In genomic region chr20:25553819-25554296, GRCh38 we compare ENCODE assay signal across 1 cellular context.
A peak's percentile ranks its signal among the peaks of the same experiment; 100 is the strongest.
TF ChIP-seq lines count a peak whose summit lies in the region.

No MANE protein-coding gene starts in this region.

TF ChIP-seq in HepG2, 621 proteins besides CTCF, POLR2A, EP300 and RAD21 (continued from another document and continues in another):
- peak; percentile 46; the same call in 1 of the 2 replicates for TF ChIP-seq ARID5B (CRISPR knock-in tag; IDR thresholded peaks at IDR 0.05)
- no peak for TF ChIP-seq FOXA1 (IDR thresholded peaks at IDR 0.05)
- TF ChIP-seq FOXA1 (CRISPR knock-in tag; IDR thresholded peaks at IDR 0.05), result peak; percentile 51; the same call in 1 of the 2 replicates
- no peak for TF ChIP-seq FOXP1 (IDR thresholded peaks at IDR 0.05)
- TF ChIP-seq FOXP1 (CRISPR knock-in tag; IDR thresholded peaks at IDR 0.05), result 0 out of 2 replicates have a peak, but pooled peaks have one; percentile 42
- TF ChIP-seq ZNF770 (CRISPR knock-in tag; IDR thresholded peaks at IDR 0.05), result 0 out of 2 replicates have a peak, but pooled peaks have one; percentile 24
- TF ChIP-seq PATZ1 (CRISPR knock-in tag; IDR thresholded peaks at IDR 0.05), result no peak
- TF ChIP-seq ZNF34 (CRISPR knock-in tag; IDR thresholded peaks at IDR 0.05; ENCODE audit: borderline replicate concordance), result no peak
- TF ChIP-seq SOX6 (IDR thresholded peaks at IDR 0.05), result no peak
- TF ChIP-seq SOX6 (CRISPR knock-in tag; IDR thresholded peaks at IDR 0.05), result 0 out of 2 replicates have a peak, but pooled peaks have one; percentile 44
- TF ChIP-seq CBX1 (IDR thresholded peaks at IDR 0.05; ENCODE audit: low read depth), result no peak
- no peak for TF ChIP-seq KDM5A (IDR thresholded peaks at IDR 0.05; ENCODE audit: borderline replicate concordance, low read length)
- no peak for TF ChIP-seq CCDC6 (CRISPR knock-in tag; IDR thresholded peaks at IDR 0.05)
- peak; percentile 76; the same call in 1 of the 2 replicates for TF ChIP-seq ZNF619 (CRISPR knock-in tag; IDR thresholded peaks at IDR 0.05)
- no peak for TF ChIP-seq FIP1L1 (IDR thresholded peaks at IDR 0.05; ENCODE audit: borderline replicate concordance, insufficient read depth, low read depth, low read length)
- peak; percentile 54; the same call in 1 of the 2 replicates for TF ChIP-seq SALL1 (CRISPR knock-in tag; IDR thresholded peaks at IDR 0.05)
- TF ChIP-seq RBM22 (optimal IDR thresholded peaks at IDR 0.05; ENCODE audit: low read length), result peak; percentile 89
- TF ChIP-seq MAZ (IDR thresholded peaks at IDR 0.05; ENCODE audit: borderline replicate concordance, low read depth, low read length), result no peak
- peak; percentile 15; the same call in 1 of the 2 replicates for TF ChIP-seq MAZ (CRISPR knock-in tag; IDR thresholded peaks at IDR 0.05; ENCODE audit: low read depth)
- no peak for TF ChIP-seq TBX2 (CRISPR knock-in tag; IDR thresholded peaks at IDR 0.05; ENCODE audit: borderline replicate concordance)
- no peak for TF ChIP-seq SIN3A (IDR thresholded peaks at IDR 0.05; ENCODE audit: borderline replicate concordance, low read depth, low read length)
- TF ChIP-seq SPEN (CRISPR knock-in tag; IDR thresholded peaks at IDR 0.05; ENCODE audit: low read depth), result peak; percentile 26; the same call in 1 of the 2 replicates
- TF ChIP-seq ZNF225 (CRISPR knock-in tag; IDR thresholded peaks at IDR 0.05), result 0 out of 2 replicates have a peak, but pooled peaks have one; percentile 50
- no peak for TF ChIP-seq ZBTB46 (CRISPR knock-in tag; IDR thresholded peaks at IDR 0.05; ENCODE audit: borderline replicate concordance)
- TF ChIP-seq FOXA3 (CRISPR knock-in tag; IDR thresholded peaks at IDR 0.05), result peak; percentile 76
- TF ChIP-seq BCL6 (CRISPR knock-in tag; IDR thresholded peaks at IDR 0.05), result peak; percentile 48; the same call in 1 of the 2 replicates
- TF ChIP-seq STAT6 (CRISPR knock-in tag; IDR thresholded peaks at IDR 0.05; ENCODE audit: borderline replicate concordance), result no peak
- peak; percentile 52; the same call in 1 of the 2 replicates for TF ChIP-seq MXD1 (CRISPR knock-in tag; IDR thresholded peaks at IDR 0.05)
- TF ChIP-seq NR2F6 (IDR thresholded peaks at IDR 0.05), result no peak
- 0 out of 2 replicates have a peak, but pooled peaks have one; percentile 41 for TF ChIP-seq NR2F6 (CRISPR knock-in tag; IDR thresholded peaks at IDR 0.05)
- peak; percentile 72; the same call in 1 of the 2 replicates for TF ChIP-seq KDM5B (CRISPR knock-in tag; IDR thresholded peaks at IDR 0.05; ENCODE audit: borderline replicate concordance)
- TF ChIP-seq ZNF788 (CRISPR knock-in tag; IDR thresholded peaks at IDR 0.05; ENCODE audit: borderline replicate concordance), result peak; percentile 45; the same call in 1 of the 2 replicates
- TF ChIP-seq MEF2D (CRISPR knock-in tag; IDR thresholded peaks at IDR 0.05), result no peak
- no peak for TF ChIP-seq ZNF710 (CRISPR knock-in tag; IDR thresholded peaks at IDR 0.05; ENCODE audit: borderline replicate concordance)
- TF ChIP-seq ZNF331 (CRISPR knock-in tag; IDR thresholded peaks at IDR 0.05), result peak; percentile 77
- peak in 1 of 2 experiments; percentile 88 for TF ChIP-seq REST (IDR thresholded peaks at IDR 0.05; ENCODE audit: borderline replicate concordance in 1 of 2, low read depth in 1 of 2, low read length in 2 of 2)
- peak; percentile 65; the same call in 1 of the 2 replicates for TF ChIP-seq FOXO1 (CRISPR knock-in tag; IDR thresholded peaks at IDR 0.05)
- no peak for TF ChIP-seq HNRNPL (IDR thresholded peaks at IDR 0.05; ENCODE audit: low read depth, low read length)
